8 cellular contexts compared by ENCODE assay signal in the genomic region with DNA sequence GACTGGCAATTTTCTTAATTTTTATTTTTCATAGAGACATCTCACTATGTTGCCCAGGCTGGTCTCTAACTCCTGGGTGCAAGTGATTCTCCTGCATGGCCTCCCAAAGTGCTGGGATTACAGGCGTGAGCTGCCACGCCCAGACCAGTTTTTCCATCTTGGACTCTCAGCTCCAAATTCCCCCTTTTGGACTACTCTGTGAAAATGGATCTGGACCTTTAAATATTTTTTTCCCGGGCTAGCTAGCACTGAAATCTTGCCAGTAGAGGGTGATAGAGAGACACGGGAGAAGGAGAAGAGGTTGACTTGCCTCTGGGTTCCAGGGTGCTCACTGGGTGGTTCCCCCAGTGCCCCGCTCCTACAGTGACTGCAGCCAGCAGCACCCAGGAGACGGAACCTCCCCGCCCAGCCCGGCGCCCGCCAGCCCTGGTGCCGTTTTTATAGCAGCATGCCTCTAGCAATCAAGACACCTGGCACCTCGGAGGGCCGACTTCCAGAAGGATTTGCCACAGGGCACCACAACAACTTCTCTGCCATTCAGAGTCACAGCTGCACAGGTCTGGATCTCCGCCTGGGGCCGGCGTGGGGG. TPM values are rescaled to one million over a fixed set of nuclear protein-coding genes. Genes with fewer than 3 reads are reported as not detected.
DNase-seq lines count a peak whose midpoint lies in the region; ATAC-seq, FAIRE-seq and TF ChIP-seq lines count a peak whose summit lies in the region.

No MANE protein-coding gene starts in this region.

- H3K4me2 ChIP-seq in smooth muscle cell: peak overlapping the region; percentile 79

- H3K4me1 ChIP-seq in body of pancreas (peaks cover 13% of the 10 kb centered on the region), smooth muscle cell (ENCODE audit: low read depth) (peaks cover 3% of the 10 kb centered on the region)

- H3K27ac ChIP-seq in SK-N-MC (no peak overlapping the region), body of pancreas (peak overlapping the region in 1 of 4 donors; percentile 15), smooth muscle cell (ENCODE audit: low read depth) (no peak overlapping the region)

- peak; percentile 58 for FAIRE-seq in GM12891 (lab: Jason Lieb, UNC)

- TF ChIP-seq POLR2A in GM12891 (IDR thresholded peaks at IDR 0.05; ENCODE audit: low read depth, low read length) (no peak), body of pancreas (IDR thresholded peaks at IDR 0.05) (peak in 2 of 3 donors; percentile 8 to 19)

- H3F3A ChIP-seq in smooth muscle cell (ENCODE audit: low read depth): no peaks in the 10 kb centered on the region

- ATAC-seq in HG02678 (IDR thresholded peaks at IDR 0.05; ENCODE audit: unreplicated experiment) (peak; percentile 98), body of pancreas (peak; percentile 96)

- no peaks in the 10 kb centered on the region for H3K79me2 ChIP-seq in smooth muscle cell (ENCODE audit: low read depth)

- peak overlapping the region; percentile 74 for H3K4me3 ChIP-seq in SK-N-MC
- H3K4me3 ChIP-seq in body of pancreas: peak overlapping the region in 1 of 2 donors; percentile 14
- peak overlapping the region; percentile 13 for H3K4me3 ChIP-seq in smooth muscle cell

- DNase-seq in 8988T (peak; percentile 83), GM12891 (ENCODE audit: insufficient read length, low spot score) (peak; percentile 89), NCI-H1092 treated with DMSO at 0.1 percent for 48 hours (lab: John Stamatoyannopoulos, UW) (peak; percentile 86), SK-N-MC (ENCODE audit: low read depth, low spot score) (peak; percentile 44), body of pancreas (peak; percentile 60 to 83 (median 76)), iPS-NIHi7 (ENCODE audit: extremely low spot score) (peak; percentile 84), smooth muscle cell (lab: John Stamatoyannopoulos, UW; ENCODE audit: unreplicated experiment) (no peak)

- H4K20me1 ChIP-seq in smooth muscle cell (ENCODE audit: low read depth): no peaks in the 10 kb centered on the region

- no peak overlapping the region for H3K9ac ChIP-seq in SK-N-MC (ENCODE audit: insufficient read length)
- no peak overlapping the region for H3K9ac ChIP-seq in smooth muscle cell (ENCODE audit: low read depth)

- 0 to 9% methylated on average over 16 of the region's 16 CpGs for WGBS in body of pancreas, 2 donors
- WGBS in smooth muscle cell (ENCODE audit: low lambda C conversion rate): 36% methylated on average over 14 of the region's 16 CpGs

- H3K36me3 ChIP-seq in SK-N-MC (ENCODE audit: insufficient read depth, low read length): no peaks in the 10 kb centered on the region
- H3K36me3 ChIP-seq in body of pancreas (replicated peaks in 1 of 2; ENCODE audit: insufficient read depth in 1 of 2, low read depth in 2 of 2): no peaks in the 10 kb centered on the region
- no peaks in the 10 kb centered on the region for H3K36me3 ChIP-seq in smooth muscle cell (ENCODE audit: low read depth)

- TF ChIP-seq CTCF in body of pancreas (IDR thresholded peaks at IDR 0.05) (peak; percentile 63 to 94 (median 91)), smooth muscle cell (IDR thresholded peaks at IDR 0.05; ENCODE audit: borderline replicate concordance, insufficient read depth, poor library complexity, severe bottlenecking) (peak; percentile 79)

- H3K27me3 ChIP-seq in body of pancreas: no peaks in the 10 kb centered on the region
- no peaks in the 10 kb centered on the region for H3K27me3 ChIP-seq in smooth muscle cell (ENCODE audit: low read depth)

- H2AFZ ChIP-seq in smooth muscle cell (ENCODE audit: low read depth): peak overlapping the region; percentile 66

- H3K9me3 ChIP-seq in SK-N-MC (ENCODE audit: low read depth, low read length) (no peaks in the 10 kb centered on the region), body of pancreas (no peaks in the 10 kb centered on the region), smooth muscle cell (replicated peaks; ENCODE audit: low read depth) (no peaks in the 10 kb centered on the region)

- intact Hi-C loops in body of pancreas (cut with DNase I): no loop called here

TF ChIP-seq in GM12891, 5 proteins besides CTCF, POLR2A, EP300 and RAD21:
- TF ChIP-seq SPI1 (IDR thresholded peaks at IDR 0.05; ENCODE audit: low read depth, low read length) (no peak), POU2F2 (IDR thresholded peaks at IDR 0.05; ENCODE audit: low read depth, low read length) (no peak), TAF1 (IDR thresholded peaks at IDR 0.05; ENCODE audit: low read depth, low read length) (no peak), POLR2AphosphoS5 (IDR thresholded peaks at IDR 0.05; ENCODE audit: low read depth, low read length) (no peak), PAX5 (IDR thresholded peaks at IDR 0.05; ENCODE audit: insufficient read depth, low read length, severe bottlenecking) (no peak)

RNA-seq across cellular contexts. Expression of a gene that starts 34.7 kb away (rescaled TPM):
- 24.7 TPM for polyA plus RNA-seq in GM12891 (2012; ENCODE audit: low read depth, missing spikeins)
- total RNA-seq in body of pancreas (10 to 100 TPM in 1 of 2 donors, 1 to 10 TPM in 1; 9.9 to 15.0 TPM), smooth muscle cell (23.7 and 27.0 TPM in 2 replicates)
- polyA plus RNA-seq in smooth muscle cell: 19.6 and 26.2 TPM in 2 replicates
